In the genomic region with DNA sequence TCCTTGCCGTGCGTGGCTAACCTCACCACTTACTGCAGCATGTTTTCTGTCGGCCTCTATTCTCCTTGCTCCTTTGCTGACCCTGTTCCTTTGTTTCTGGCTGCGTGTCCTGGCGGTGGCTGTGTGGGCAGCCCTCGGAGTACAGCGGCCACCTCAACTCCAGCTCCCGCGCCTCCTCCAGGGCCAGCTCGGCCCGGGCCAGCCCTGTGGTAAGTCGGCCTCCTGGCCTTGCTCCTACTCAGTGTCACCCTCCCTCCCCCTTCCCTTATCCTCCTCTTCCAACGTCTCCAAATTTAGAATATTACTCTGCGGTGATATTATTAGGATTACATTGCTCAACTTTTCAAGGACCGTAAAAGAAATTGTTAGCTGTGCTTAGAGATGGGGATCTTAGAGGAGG, we compare ENCODE assay signal across 1 cellular context.
TF ChIP-seq lines count a peak whose summit lies in the region.

No MANE protein-coding gene starts in this region.

TF ChIP-seq in GM23338, 12 proteins besides CTCF, POLR2A, EP300 and RAD21 (continued from another document):
- TF ChIP-seq, protein P1, sequence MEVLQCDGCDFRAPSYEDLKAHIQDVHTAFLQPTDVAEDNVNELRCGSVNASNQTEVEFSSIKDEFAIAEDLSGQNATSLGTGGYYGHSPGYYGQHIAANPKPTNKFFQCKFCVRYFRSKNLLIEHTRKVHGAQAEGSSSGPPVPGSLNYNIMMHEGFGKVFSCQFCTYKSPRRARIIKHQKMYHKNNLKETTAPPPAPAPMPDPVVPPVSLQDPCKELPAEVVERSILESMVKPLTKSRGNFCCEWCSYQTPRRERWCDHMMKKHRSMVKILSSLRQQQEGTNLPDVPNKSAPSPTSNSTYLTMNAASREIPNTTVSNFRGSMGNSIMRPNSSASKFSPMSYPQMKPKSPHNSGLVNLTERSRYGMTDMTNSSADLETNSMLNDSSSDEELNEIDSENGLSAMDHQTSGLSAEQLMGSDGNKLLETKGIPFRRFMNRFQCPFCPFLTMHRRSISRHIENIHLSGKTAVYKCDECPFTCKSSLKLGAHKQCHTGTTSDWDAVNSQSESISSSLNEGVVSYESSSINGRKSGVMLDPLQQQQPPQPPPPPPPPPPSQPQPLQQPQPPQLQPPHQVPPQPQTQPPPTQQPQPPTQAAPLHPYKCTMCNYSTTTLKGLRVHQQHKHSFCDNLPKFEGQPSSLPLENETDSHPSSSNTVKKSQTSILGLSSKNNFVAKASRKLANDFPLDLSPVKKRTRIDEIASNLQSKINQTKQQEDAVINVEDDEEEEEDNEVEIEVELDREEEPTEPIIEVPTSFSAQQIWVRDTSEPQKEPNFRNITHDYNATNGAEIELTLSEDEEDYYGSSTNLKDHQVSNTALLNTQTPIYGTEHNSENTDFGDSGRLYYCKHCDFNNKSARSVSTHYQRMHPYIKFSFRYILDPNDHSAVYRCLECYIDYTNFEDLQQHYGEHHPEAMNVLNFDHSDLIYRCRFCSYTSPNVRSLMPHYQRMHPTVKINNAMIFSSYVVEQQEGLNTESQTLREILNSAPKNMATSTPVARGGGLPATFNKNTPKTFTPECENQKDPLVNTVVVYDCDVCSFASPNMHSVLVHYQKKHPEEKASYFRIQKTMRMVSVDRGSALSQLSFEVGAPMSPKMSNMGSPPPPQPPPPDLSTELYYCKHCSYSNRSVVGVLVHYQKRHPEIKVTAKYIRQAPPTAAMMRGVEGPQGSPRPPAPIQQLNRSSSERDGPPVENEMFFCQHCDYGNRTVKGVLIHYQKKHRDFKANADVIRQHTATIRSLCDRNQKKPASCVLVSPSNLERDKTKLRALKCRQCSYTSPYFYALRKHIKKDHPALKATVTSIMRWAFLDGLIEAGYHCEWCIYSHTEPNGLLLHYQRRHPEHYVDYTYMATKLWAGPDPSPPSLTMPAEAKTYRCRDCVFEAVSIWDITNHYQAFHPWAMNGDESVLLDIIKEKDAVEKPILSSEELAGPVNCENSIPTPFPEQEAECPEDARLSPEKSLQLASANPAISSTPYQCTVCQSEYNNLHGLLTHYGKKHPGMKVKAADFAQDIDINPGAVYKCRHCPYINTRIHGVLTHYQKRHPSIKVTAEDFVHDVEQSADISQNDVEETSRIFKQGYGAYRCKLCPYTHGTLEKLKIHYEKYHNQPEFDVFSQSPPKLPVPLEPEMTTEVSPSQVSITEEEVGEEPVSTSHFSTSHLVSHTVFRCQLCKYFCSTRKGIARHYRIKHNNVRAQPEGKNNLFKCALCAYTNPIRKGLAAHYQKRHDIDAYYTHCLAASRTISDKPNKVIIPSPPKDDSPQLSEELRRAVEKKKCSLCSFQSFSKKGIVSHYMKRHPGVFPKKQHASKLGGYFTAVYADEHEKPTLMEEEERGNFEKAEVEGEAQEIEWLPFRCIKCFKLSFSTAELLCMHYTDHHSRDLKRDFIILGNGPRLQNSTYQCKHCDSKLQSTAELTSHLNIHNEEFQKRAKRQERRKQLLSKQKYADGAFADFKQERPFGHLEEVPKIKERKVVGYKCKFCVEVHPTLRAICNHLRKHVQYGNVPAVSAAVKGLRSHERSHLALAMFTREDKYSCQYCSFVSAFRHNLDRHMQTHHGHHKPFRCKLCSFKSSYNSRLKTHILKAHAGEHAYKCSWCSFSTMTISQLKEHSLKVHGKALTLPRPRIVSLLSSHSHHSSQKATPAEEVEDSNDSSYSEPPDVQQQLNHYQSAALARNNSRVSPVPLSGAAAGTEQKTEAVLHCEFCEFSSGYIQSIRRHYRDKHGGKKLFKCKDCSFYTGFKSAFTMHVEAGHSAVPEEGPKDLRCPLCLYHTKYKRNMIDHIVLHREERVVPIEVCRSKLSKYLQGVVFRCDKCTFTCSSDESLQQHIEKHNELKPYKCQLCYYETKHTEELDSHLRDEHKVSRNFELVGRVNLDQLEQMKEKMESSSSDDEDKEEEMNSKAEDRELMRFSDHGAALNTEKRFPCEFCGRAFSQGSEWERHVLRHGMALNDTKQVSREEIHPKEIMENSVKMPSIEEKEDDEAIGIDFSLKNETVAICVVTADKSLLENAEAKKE (CRISPR knock-in tag; IDR thresholded peaks at IDR 0.05), result no peak
- TF ChIP-seq ZNF114 (CRISPR knock-in tag; IDR thresholded peaks at IDR 0.05) (no peak), ZNF331 (CRISPR knock-in tag; IDR thresholded peaks at IDR 0.05; ENCODE audit: low read depth) (no peak), CREB1 (CRISPR knock-in tag; IDR thresholded peaks at IDR 0.05; ENCODE audit: low read depth) (no peak)
